Comparison of ENCODE assay signal across 1 cellular context in the genomic region with DNA sequence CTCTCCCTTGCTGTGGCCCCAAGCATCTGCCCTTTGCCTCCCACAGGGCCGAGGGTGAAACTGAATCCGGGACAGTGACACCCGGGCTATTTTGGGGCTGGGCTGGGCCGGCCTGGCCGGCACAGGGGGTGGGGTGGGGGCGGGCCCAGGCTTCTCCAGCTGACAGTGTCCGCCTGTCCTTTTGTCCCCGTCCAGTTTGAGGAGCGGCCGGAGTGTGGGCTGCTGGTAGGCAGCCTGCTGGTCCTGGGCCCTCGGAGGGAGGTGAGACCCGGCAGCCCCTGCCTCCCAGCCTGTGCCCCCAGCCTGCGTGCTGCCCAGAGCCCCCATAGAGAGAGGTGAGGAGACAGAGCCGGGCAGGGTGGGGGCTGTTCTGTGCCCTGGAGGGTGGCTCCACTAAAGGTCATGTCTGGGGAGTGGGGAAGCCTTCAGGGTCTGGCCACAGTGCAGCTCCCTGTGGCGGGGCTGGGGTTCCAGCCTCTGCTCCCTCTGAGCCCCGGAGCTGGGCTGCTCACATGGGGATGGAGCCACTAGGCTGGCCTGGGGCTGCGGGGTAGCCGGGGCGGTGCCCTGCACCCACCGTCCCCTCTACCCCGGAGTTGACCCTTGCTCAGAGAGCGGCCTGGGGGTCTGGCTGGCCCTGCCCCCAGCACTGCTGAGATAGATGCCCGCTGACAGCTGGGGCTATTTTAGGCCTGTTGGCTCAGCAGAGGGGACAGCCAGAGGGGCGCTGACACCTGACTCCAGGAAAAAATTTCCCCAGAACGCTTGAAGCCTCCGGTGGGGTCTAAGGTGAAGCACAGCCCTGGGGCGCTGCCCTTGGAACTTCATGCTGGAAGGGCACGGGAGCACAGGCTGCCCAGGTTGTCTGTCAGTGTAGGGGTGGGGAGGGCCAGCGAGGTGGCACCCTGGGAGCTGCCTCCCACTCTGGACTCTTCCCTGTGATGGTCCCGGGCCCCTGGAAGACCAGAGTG.
TF ChIP-seq lines count a peak whose summit lies in the region.

A gene with protein sequence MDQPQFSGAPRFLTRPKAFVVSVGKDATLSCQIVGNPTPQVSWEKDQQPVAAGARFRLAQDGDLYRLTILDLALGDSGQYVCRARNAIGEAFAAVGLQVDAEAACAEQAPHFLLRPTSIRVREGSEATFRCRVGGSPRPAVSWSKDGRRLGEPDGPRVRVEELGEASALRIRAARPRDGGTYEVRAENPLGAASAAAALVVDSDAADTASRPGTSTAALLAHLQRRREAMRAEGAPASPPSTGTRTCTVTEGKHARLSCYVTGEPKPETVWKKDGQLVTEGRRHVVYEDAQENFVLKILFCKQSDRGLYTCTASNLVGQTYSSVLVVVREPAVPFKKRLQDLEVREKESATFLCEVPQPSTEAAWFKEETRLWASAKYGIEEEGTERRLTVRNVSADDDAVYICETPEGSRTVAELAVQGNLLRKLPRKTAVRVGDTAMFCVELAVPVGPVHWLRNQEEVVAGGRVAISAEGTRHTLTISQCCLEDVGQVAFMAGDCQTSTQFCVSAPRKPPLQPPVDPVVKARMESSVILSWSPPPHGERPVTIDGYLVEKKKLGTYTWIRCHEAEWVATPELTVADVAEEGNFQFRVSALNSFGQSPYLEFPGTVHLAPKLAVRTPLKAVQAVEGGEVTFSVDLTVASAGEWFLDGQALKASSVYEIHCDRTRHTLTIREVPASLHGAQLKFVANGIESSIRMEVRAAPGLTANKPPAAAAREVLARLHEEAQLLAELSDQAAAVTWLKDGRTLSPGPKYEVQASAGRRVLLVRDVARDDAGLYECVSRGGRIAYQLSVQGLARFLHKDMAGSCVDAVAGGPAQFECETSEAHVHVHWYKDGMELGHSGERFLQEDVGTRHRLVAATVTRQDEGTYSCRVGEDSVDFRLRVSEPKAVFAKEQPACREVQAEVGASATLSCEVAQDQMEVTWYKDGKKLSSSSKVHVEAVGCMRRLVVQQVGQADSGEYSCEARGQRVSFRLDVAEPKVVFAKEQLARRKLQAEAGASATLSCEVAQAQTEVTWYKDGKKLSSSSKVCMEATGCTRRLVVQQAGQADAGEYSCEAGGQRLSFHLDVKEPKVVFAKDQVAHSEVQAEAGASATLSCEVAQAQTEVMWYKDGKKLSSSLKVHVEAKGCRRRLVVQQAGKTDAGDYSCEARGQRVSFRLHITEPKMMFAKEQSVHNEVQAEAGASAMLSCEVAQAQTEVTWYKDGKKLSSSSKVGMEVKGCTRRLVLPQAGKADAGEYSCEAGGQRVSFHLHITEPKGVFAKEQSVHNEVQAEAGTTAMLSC (N-terminal part only) (plus strand): TSS at position 194 of the 971 bp plus-strand sequence. CDS start 3,740 bp downstream, outside the sequence.

TF ChIP-seq in H1, 55 proteins besides CTCF, POLR2A, EP300 and RAD21:
- no peak for TF ChIP-seq MAFK (IDR thresholded peaks at IDR 0.05; ENCODE audit: low read depth, low read length)
- TF ChIP-seq EZH2 (IDR thresholded peaks at IDR 0.05; ENCODE audit: low read depth, low read length, severe bottlenecking): no peak
- no peak for TF ChIP-seq NANOG (IDR thresholded peaks at IDR 0.05; ENCODE audit: insufficient read depth, low read depth, low read length, poor library complexity, severe bottlenecking)
- no peak for TF ChIP-seq JUND (IDR thresholded peaks at IDR 0.05; ENCODE audit: low read length)
- TF ChIP-seq GABPA (IDR thresholded peaks at IDR 0.05; ENCODE audit: borderline replicate concordance, insufficient read depth, low read length): no peak
- no peak for TF ChIP-seq HDAC2 (IDR thresholded peaks at IDR 0.05; ENCODE audit: borderline replicate concordance in 1 of 2, low read depth in 2 of 2, low read length in 2 of 2)
- TF ChIP-seq TBP (IDR thresholded peaks at IDR 0.05; ENCODE audit: low read depth, low read length): no peak
